In genomic region chr7:75883265-75883824, GRCh38 we compare ENCODE assay signal across 6 cellular contexts. TPM values are rescaled to one million over a fixed set of nuclear protein-coding genes. Genes with fewer than 3 reads are reported as not detected.
DNase-seq lines count a peak whose midpoint lies in the region; ATAC-seq, FAIRE-seq and TF ChIP-seq lines count a peak whose summit lies in the region.
"Not testable (repeated sequence)": the region's sequence is repeated elsewhere in the genome, so short reads cannot be mapped to it uniquely, and the experiment has no call there.

No MANE protein-coding gene starts in this region.

- peaks cover 29% of the 10 kb centered on the region for H3K4me1 Mint-ChIP-seq in activated CD4-positive, alpha-beta memory T cell treated with anti-CD3 and anti-CD28 coated beads, Interleukin-2, amount 10 ng/mL, durations not matched to agents 7 days and 5 days

- FAIRE-seq in HepG2 (lab: Jason Lieb, UNC), result not testable (repeated sequence)

- peaks cover 65% of the 10 kb centered on the region for H3K36me3 Mint-ChIP-seq in activated CD4-positive, alpha-beta memory T cell treated with anti-CD3 and anti-CD28 coated beads, Interleukin-2, amount 10 ng/mL, durations not matched to agents 7 days and 5 days (ENCODE audit: low read depth)

- whole genome bisulfite sequencing in HepG2 (ENCODE audit: low lambda C conversion rate), result 97% methylated on average over 10 of the region's 13 CpGs

- DNase-seq in GM12864 (ENCODE audit: low read depth) (peak; percentile 39), NCI-H2171 treated with DMSO at 0.1 percent for 48 hours (lab: John Stamatoyannopoulos, UW) (peak; percentile 56)
- not testable (repeated sequence) for DNase-seq in activated CD4-positive, alpha-beta memory T cell treated with anti-CD3 and anti-CD28 coated beads, Interleukin-2, amount 10 ng/mL, durations not matched to agents 7 days and 5 days; HepG2 (ENCODE audit: low spot score)

- BruUV-seq in HepG2 (replicated peaks; lab: Mats Ljungman, UMichigan), result not testable (repeated sequence)

- H3K27me3 ChIP-seq in HepG2 (ENCODE audit: control insufficient read depth in 1 of 2, insufficient read depth in 2 of 2, low read length in 2 of 2), result not testable (repeated sequence)

- not testable (repeated sequence) for H4K20me1 ChIP-seq in HepG2 (ENCODE audit: insufficient read depth, low read length)

- not testable (repeated sequence) for H3K9me3 Mint-ChIP-seq in activated CD4-positive, alpha-beta memory T cell treated with anti-CD3 and anti-CD28 coated beads, Interleukin-2, amount 10 ng/mL, durations not matched to agents 7 days and 5 days

- not testable (repeated sequence) for H3K27ac ChIP-seq in HepG2 (ENCODE audit: extremely low read length, insufficient read depth, low read length)

- TF ChIP-seq POLR2A in HepG2 (IDR thresholded peaks at IDR 0.05; ENCODE audit: insufficient read depth in 1 of 2, low read depth in 2 of 2, low read length in 2 of 2), result not testable (repeated sequence)

- H3K4me1 ChIP-seq in HepG2 (ENCODE audit: insufficient read depth, low read length), result peaks cover 32% of the 10 kb centered on the region

- POLR2A ChIA-PET in activated CD4-positive, alpha-beta memory T cell treated with anti-CD3 and anti-CD28 coated beads, Interleukin-2, amount 10 ng/mL, durations not matched to agents 7 days and 5 days (lab: Charles Lee), result not testable (repeated sequence)
- POLR2A ChIA-PET in HepG2 (lab: Yijun Ruan, JAX), result interaction anchor here (0.9 kb wide), 1 partner anchor 31 kb away, joined by 3 read pairs; no protein-coding TSS in a partner anchor

- H3K27ac Mint-ChIP-seq in activated CD4-positive, alpha-beta memory T cell treated with anti-CD3 and anti-CD28 coated beads, Interleukin-2, amount 10 ng/mL, durations not matched to agents 7 days and 5 days, result peak overlapping the region; percentile 21

- H3K9me3 ChIP-seq in HepG2 (ENCODE audit: low read length), result not testable (repeated sequence)

- CTCF ChIA-PET in activated CD4-positive, alpha-beta memory T cell treated with anti-CD3 and anti-CD28 coated beads, Interleukin-2, amount 10 ng/mL, durations not matched to agents 7 days and 5 days (lab: Charles Lee); HepG2 (lab: Yijun Ruan, JAX; ENCODE audit: low intra/inter-chr PET ratio, low total read pairs): not testable (repeated sequence)

- not testable (repeated sequence) for H3K4me3 ChIP-seq in GM12864 (ENCODE audit: low read depth, low read length); HepG2 (replicated peaks in 1 of 3; ENCODE audit: insufficient read depth in 1 of 3, low read depth in 2 of 3, low read length in 3 of 3)

- not testable (repeated sequence) for TF ChIP-seq CTCF in GM12864 (IDR thresholded peaks at IDR 0.05; ENCODE audit: low read depth, low read length, missing control alignments); HepG2 (CRISPR knock-in tag; IDR thresholded peaks at IDR 0.05)

- H3K27me3 Mint-ChIP-seq in activated CD4-positive, alpha-beta memory T cell treated with anti-CD3 and anti-CD28 coated beads, Interleukin-2, amount 10 ng/mL, durations not matched to agents 7 days and 5 days, result not testable (repeated sequence)

- not testable (repeated sequence) for TF ChIP-seq EP300 in HepG2 (IDR thresholded peaks at IDR 0.05; ENCODE audit: low read depth in 2 of 2, low read length in 2 of 2); HepG2 (CRISPR knock-in tag; IDR thresholded peaks at IDR 0.05; ENCODE audit: borderline replicate concordance)

- TF ChIP-seq RAD21 in HepG2 (CRISPR knock-in tag; IDR thresholded peaks at IDR 0.05), result not testable (repeated sequence)

- peak; percentile 50 for ATAC-seq in GM18867 (IDR thresholded peaks at IDR 0.05; ENCODE audit: unreplicated experiment)
- ATAC-seq in HG02798 (IDR thresholded peaks at IDR 0.05; ENCODE audit: poor library complexity, unreplicated experiment), result peak; percentile 34
- not testable (repeated sequence) for ATAC-seq in HepG2

- H3K9ac ChIP-seq in HepG2 (ENCODE audit: insufficient read depth, low read depth, low read length), result not testable (repeated sequence)

- in situ Hi-C loops in HepG2 (cut with HindIII; ENCODE audit: extremely low pct_ligation_motif_present, low pct_unique_long_range_greater_than_20kb), result not testable (repeated sequence)

- not testable (repeated sequence) for H3K4me3 Mint-ChIP-seq in activated CD4-positive, alpha-beta memory T cell treated with anti-CD3 and anti-CD28 coated beads, Interleukin-2, amount 10 ng/mL, durations not matched to agents 7 days and 5 days

- not testable (repeated sequence) for H2AFZ ChIP-seq in HepG2 (ENCODE audit: low read length)

- H3K36me3 ChIP-seq in HepG2 (replicated peaks in 1 of 2; ENCODE audit: control insufficient read depth in 1 of 2, insufficient read depth in 2 of 2, low read length in 2 of 2), result peaks cover 6 to 43% of the 10 kb centered on the region in 2 experiments; a peak in 4 of 5 replicates

- H3K79me2 ChIP-seq in HepG2 (ENCODE audit: insufficient read depth, low read length), result peaks cover 17% of the 10 kb centered on the region

- H3K4me2 ChIP-seq in HepG2 (ENCODE audit: low read depth, low read length), result not testable (repeated sequence)

- intact Hi-C loops in HepG2 (cut with micrococcal nuclease; ENCODE audit: unreplicated experiment), result not testable (repeated sequence)

RNA-seq across cellular contexts. Expression of gene RHBDD2, which starts 4.5 kb away (rescaled TPM):
- total RNA-seq in activated CD4-positive, alpha-beta memory T cell treated with anti-CD3 and anti-CD28 coated beads, Interleukin-2, amount 10 ng/mL, durations not matched to agents 7 days and 5 days, result 10 to 100 TPM; 47.7 to 51.7 TPM
- total RNA-seq in HepG2 (2016; rRNA removed; fragmentation: Illumina TruSeq; extraction: Trizol), result 14.9 and 23.1 TPM in 2 replicates
- 18.8 and 23.7 TPM in 2 replicates for total RNA-seq in HepG2 (2016; cell fraction: cytosol; rRNA removed; fragmentation: Illumina TruSeq; extraction: Trizol; ENCODE audit: low read depth)
- total RNA-seq in HepG2 (2016; cell fraction: insoluble cytoplasmic fraction; rRNA removed; fragmentation: Illumina TruSeq; extraction: Trizol), result 9.2 and 24.2 TPM in 2 replicates
- 29.8 and 37.0 TPM in 2 replicates for total RNA-seq in HepG2 (2016; cell fraction: membrane; rRNA removed; fragmentation: Illumina TruSeq; extraction: Trizol)
- 16.7 and 24.5 TPM in 2 replicates for total RNA-seq in HepG2 (2016; cell fraction: nucleus; rRNA removed; fragmentation: Illumina TruSeq; extraction: Trizol)
- 26.4 and 41.1 TPM in 2 replicates for polyA plus RNA-seq in HepG2 (2011; rRNA removed)
- polyA plus RNA-seq in HepG2 (2011; cell fraction: cytosol; rRNA removed), result 34.8 and 35.2 TPM in 2 replicates
- 33.3 and 35.1 TPM in 2 replicates for polyA plus RNA-seq in HepG2 (2011; cell fraction: nucleus; rRNA removed)
- polyA plus RNA-seq in HepG2 (2012), result 22.8 and 42.0 TPM in 2 replicates
- 39.1 and 46.7 TPM in 2 replicates for polyA plus RNA-seq in HepG2 (2016; cell fraction: cytosol; fragmentation: Illumina TruSeq; extraction: Trizol; ENCODE audit: low read depth)
- 17.9 and 21.5 TPM in 2 replicates for polyA plus RNA-seq in HepG2 (2016; cell fraction: insoluble cytoplasmic fraction; fragmentation: Illumina TruSeq; extraction: Trizol; ENCODE audit: low read depth)
- 52.8 and 61.8 TPM in 2 replicates for polyA plus RNA-seq in HepG2 (2016; cell fraction: membrane; fragmentation: Illumina TruSeq; extraction: Trizol; ENCODE audit: low read depth)
- polyA plus RNA-seq in HepG2 (2016; cell fraction: nucleus; fragmentation: Illumina TruSeq; extraction: Trizol; ENCODE audit: insufficient read depth, low read depth), result 57.7 and 58.2 TPM in 2 replicates
- 49.6 and 101 TPM in 2 replicates for polyA minus RNA-seq in HepG2 (2011; rRNA and poly(A)+ RNA removed; ENCODE audit: low replicate concordance)
- 17.8 and 22.2 TPM in 2 replicates for polyA minus RNA-seq in HepG2 (2011; cell fraction: cytosol; rRNA and poly(A)+ RNA removed)
- 12.7 and 13.4 TPM in 2 replicates for polyA minus RNA-seq in HepG2 (2011; cell fraction: nucleus; rRNA and poly(A)+ RNA removed)

RNA-seq across cellular contexts. Expression of gene POR, which starts 31.6 kb away (rescaled TPM):
- 10 to 100 TPM; 34.0 to 45.3 TPM for total RNA-seq in activated CD4-positive, alpha-beta memory T cell treated with anti-CD3 and anti-CD28 coated beads, Interleukin-2, amount 10 ng/mL, durations not matched to agents 7 days and 5 days
- total RNA-seq in HepG2 (2016; rRNA removed; fragmentation: Illumina TruSeq; extraction: Trizol), result 115 and 266 TPM in 2 replicates
- 43.6 and 47.9 TPM in 2 replicates for total RNA-seq in HepG2 (2016; cell fraction: cytosol; rRNA removed; fragmentation: Illumina TruSeq; extraction: Trizol; ENCODE audit: low read depth)
- total RNA-seq in HepG2 (2016; cell fraction: insoluble cytoplasmic fraction; rRNA removed; fragmentation: Illumina TruSeq; extraction: Trizol), result 95.7 and 270 TPM in 2 replicates
- 55.5 and 56.9 TPM in 2 replicates for total RNA-seq in HepG2 (2016; cell fraction: membrane; rRNA removed; fragmentation: Illumina TruSeq; extraction: Trizol)
- 260 and 301 TPM in 2 replicates for total RNA-seq in HepG2 (2016; cell fraction: nucleus; rRNA removed; fragmentation: Illumina TruSeq; extraction: Trizol)
- polyA plus RNA-seq in HepG2 (2011; rRNA removed), result 145 and 208 TPM in 2 replicates
- 143 and 190 TPM in 2 replicates for polyA plus RNA-seq in HepG2 (2011; cell fraction: cytosol; rRNA removed)
- 1,024 and 1,039 TPM in 2 replicates for polyA plus RNA-seq in HepG2 (2011; cell fraction: nucleus; rRNA removed)
- 325 and 360 TPM in 2 replicates for polyA plus RNA-seq in HepG2 (2012)
- 22.8 and 25.4 TPM in 2 replicates for polyA plus RNA-seq in HepG2 (2016; cell fraction: cytosol; fragmentation: Illumina TruSeq; extraction: Trizol; ENCODE audit: low read depth)
- polyA plus RNA-seq in HepG2 (2016; cell fraction: insoluble cytoplasmic fraction; fragmentation: Illumina TruSeq; extraction: Trizol; ENCODE audit: low read depth), result 63.7 and 80.6 TPM in 2 replicates
- 25.4 and 30.4 TPM in 2 replicates for polyA plus RNA-seq in HepG2 (2016; cell fraction: membrane; fragmentation: Illumina TruSeq; extraction: Trizol; ENCODE audit: low read depth)
- 367 and 407 TPM in 2 replicates for polyA plus RNA-seq in HepG2 (2016; cell fraction: nucleus; fragmentation: Illumina TruSeq; extraction: Trizol; ENCODE audit: insufficient read depth, low read depth)
- polyA minus RNA-seq in HepG2 (2011; rRNA and poly(A)+ RNA removed; ENCODE audit: low replicate concordance), result 85.0 and 445 TPM in 2 replicates
- polyA minus RNA-seq in HepG2 (2011; cell fraction: cytosol; rRNA and poly(A)+ RNA removed), result 256 and 348 TPM in 2 replicates
- polyA minus RNA-seq in HepG2 (2011; cell fraction: nucleus; rRNA and poly(A)+ RNA removed), result 174 and 240 TPM in 2 replicates
